26 cellular contexts compared by ENCODE assay signal in genomic region chr20:61529354-61529753, GRCh38.
"Had no signal": no experiment of that assay in that cellular context is flagged by ENCODE, and none has a peak within 500 bp of the region (broad histone marks: within the 10 kb centered on the region; RNA-seq: fewer than 3 reads in every experiment).

No MANE protein-coding gene starts in this region.

- FAIRE-seq: astrocyte had no signal

- H3K9me3 ChIP-seq: gastroesophageal sphincter, psoas muscle, right atrium auricular region, tibial nerve had no signal

- H3K4me3 ChIP-seq: gastroesophageal sphincter, hepatocyte, neural progenitor cell, psoas muscle, right atrium auricular region, tibial nerve had no signal

- H2AFZ ChIP-seq: hepatocyte, neural progenitor cell, parathyroid adenoma had no signal

- H3K27me3 ChIP-seq: brain microvascular endothelial cell, hepatocyte, neural progenitor cell, right atrium auricular region, tibial nerve had no signal

- DNase-seq: activated CD4-positive, alpha-beta memory T cell treated with anti-CD3 and anti-CD28 coated beads for 36 hours; activated CD4-positive, alpha-beta T cell treated with anti-CD3 and anti-CD28 coated beads, Interleukin-2, amount 10 ng/mL, durations not matched to agents 24 days and 14 days; activated CD4-positive, CD25-positive, alpha-beta regulatory T cell treated with anti-CD3 and anti-CD28 coated beads, Interleukin-2, amount 50 U/mL, for 72 hours; activated CD8-positive, alpha-beta memory T cell treated with anti-CD3 and anti-CD28 coated beads, Interleukin-2, amount 50 U/mL, for 48 hours; activated gamma-delta T cell; activated naive CD4-positive, alpha-beta T cell treated with anti-CD3 and anti-CD28 coated beads, Interleukin-2, amount 10 ng/mL, durations not matched to agents 7 days and 5 days; activated naive CD8-positive, alpha-beta T cell treated with anti-CD3 and anti-CD28 coated beads, Interleukin-2, amount 10 ng/mL, durations not matched to agents 7 days and 5 days; activated T-cell treated with anti-CD3 and anti-CD28 coated beads, Interleukin-2, amount 50 U/mL, for 24 hours; amniotic stem cell; brain microvascular endothelial cell; central memory CD4-positive, alpha-beta T cell; endodermal cell; natural killer cell; occipital lobe; psoas muscle; stimulated activated naive CD4-positive, alpha-beta T cell treated with Interleukin-2 at 50 U/mL for 16 hours; T-helper 17 cell; T1000; WERI-Rb-1 had no signal

- ATAC-seq: gastroesophageal sphincter, natural killer cell, psoas muscle, T-helper 17 cell had no signal

- H3K36me3 ChIP-seq: brain microvascular endothelial cell, gastroesophageal sphincter, neural progenitor cell, right atrium auricular region, tibial nerve, WERI-Rb-1 had no signal

- H3K27ac ChIP-seq: brain microvascular endothelial cell, gastroesophageal sphincter, hepatocyte, neural progenitor cell, parathyroid adenoma, psoas muscle, right atrium auricular region, tibial nerve, WERI-Rb-1 had no signal

- H3K79me2 ChIP-seq: hepatocyte, parathyroid adenoma had no signal

- H3K9ac ChIP-seq: neural progenitor cell, parathyroid adenoma had no signal

- H3K4me1 ChIP-seq: gastroesophageal sphincter, neural progenitor cell, parathyroid adenoma, psoas muscle, right atrium auricular region, tibial nerve had no signal

- H3K4me2 ChIP-seq: hepatocyte, neural progenitor cell had no signal
